In the genomic region with DNA sequence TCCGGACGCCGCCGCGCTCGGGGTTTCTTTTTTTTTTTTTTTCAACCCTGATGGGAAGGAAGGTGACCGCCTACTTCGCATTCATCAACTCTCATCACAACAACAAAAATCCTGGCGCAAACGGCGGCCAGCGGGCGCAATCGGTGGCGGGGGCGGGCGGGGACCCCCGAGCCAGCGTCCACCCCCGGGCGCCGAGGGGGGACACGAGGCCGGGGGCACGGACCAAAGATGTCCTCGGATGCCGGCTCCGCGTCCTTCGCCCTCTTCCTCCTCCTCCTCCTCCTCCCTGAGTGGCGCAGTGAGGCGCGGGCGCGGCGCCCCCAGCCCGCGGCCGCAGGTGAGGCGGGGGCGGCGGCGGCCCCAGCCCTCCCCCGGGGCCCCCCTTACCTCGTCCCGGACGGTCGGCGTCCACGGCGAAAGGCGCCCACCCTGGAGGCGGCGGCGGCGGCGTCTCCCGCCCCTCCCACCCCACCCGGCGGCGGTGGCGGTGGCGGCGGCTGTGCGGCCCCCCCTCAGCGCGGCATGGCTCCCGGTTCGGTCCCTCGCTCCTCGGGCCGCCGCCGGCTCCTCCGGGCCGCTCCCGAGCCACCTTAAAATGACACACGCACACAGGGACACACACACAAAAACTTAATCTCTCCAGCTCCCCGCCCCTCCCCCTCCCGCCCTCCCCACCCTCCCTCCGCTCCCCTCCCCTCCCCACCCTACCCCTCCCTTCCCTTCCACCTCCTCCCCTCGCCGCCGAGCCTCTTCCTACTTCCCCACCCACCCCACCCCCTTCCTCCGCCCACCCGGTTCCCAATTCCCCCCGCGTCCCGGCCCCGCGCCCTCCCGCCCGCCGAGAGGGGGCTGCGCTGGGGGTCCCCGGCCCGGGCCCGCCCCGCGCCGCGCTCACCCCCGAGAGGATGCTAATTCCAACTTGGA, we compare ENCODE assay signal across 8 cellular contexts.
DNase-seq lines count a peak whose midpoint lies in the region; ATAC-seq and TF ChIP-seq lines count a peak whose summit lies in the region.

Gene CTBP2 (minus strand): TSS at position 632 of the 924 bp plus-strand sequence.

- no peaks in the 10 kb centered on the region for H3K27me3 ChIP-seq in brain microvascular endothelial cell (replicated peaks)

- H3K4me3 ChIP-seq in brain microvascular endothelial cell (ENCODE audit: low read depth, low read length) (peak within 1 kb of the TSS; percentile 72), iPS-11a (ENCODE audit: low read depth, low read length) (peak within 1 kb of the TSS; percentile 62)

- H3K27ac ChIP-seq in brain microvascular endothelial cell = peak within 1 kb of the TSS; percentile 89

- DNase-seq in NOMO-1 (lab: John Stamatoyannopoulos, UW; ENCODE audit: unreplicated experiment in 2 of 2) = peak; percentile 22 to 35
- no peak for DNase-seq in NOMO-1 treated with dmso at 0.1 percent for 144 hours (lab: John Stamatoyannopoulos, UW; ENCODE audit: unreplicated experiment)
- peak; percentile 85 for DNase-seq in NCI-H69 (lab: John Stamatoyannopoulos, UW)
- DNase-seq in brain microvascular endothelial cell = no peak
- DNase-seq in retina = peak; percentile 60

- H3K36me3 ChIP-seq in brain microvascular endothelial cell (replicated peaks) = no peaks in the 10 kb centered on the region

- in situ Hi-C loops in brain microvascular endothelial cell (cut with HindIII; ENCODE audit: low pct_ligation_motif_present, low sequenced_read_pairs) = no loop called here

- ATAC-seq in HG02981 (IDR thresholded peaks at IDR 0.05; ENCODE audit: unreplicated experiment) (no peak), GM18861 (IDR thresholded peaks at IDR 0.05; ENCODE audit: unreplicated experiment) (no peak)

- TF ChIP-seq CTCF in brain microvascular endothelial cell (IDR thresholded peaks at IDR 0.05; ENCODE audit: low read depth, low read length, missing control alignments) = no peak

Comparison
In these comparisons a context has a peak if more than half of its experiments do, and no peak if none do; other contexts are left out.
1. DNase-seq: peak in NOMO-1 (2 of 2), NCI-H69 (single experiment) and retina (single experiment); none in NOMO-1 treated with dmso at 0.1 percent for 144 hours (single experiment) and brain microvascular endothelial cell (single experiment).